In the genomic region with DNA sequence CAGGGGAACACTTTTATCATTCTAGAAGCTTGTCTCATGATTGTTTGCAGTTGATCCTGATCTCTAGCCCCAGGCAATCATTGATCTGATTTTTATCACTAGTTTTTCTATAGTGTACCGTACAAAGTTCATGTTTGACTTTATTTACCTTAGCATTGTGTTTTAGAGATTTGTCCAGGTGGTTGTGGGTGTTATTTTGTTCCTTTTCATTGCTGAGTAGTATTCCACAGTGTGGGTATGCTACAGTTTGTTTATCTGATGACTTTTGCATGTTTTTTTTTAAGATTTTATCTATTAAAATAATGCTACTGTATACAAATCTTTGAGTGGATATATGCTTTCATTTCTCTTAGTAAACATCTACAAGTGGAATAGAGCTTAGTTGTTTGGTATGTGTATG, we compare ENCODE assay signal across 34 cellular contexts. TPM values are rescaled to one million over a fixed set of nuclear protein-coding genes. Genes with fewer than 3 reads are reported as not detected.
DNase-seq lines count a peak whose midpoint lies in the region; ATAC-seq, FAIRE-seq and TF ChIP-seq lines count a peak whose summit lies in the region.
"Had no signal": no experiment of that assay in that cellular context is flagged by ENCODE, and none has a peak within 500 bp of the region (broad histone marks: within the 10 kb centered on the region; RNA-seq: fewer than 3 reads in every experiment).

No MANE protein-coding gene starts in this region.

- no peak for ATAC-seq in K562
- ATAC-seq: A549; CD8-positive, alpha-beta T cell had no signal

- no peak for DNase-seq in K562 (ENCODE audit: extremely low read depth in 1 of 4, low spot score in 3 of 4)
- DNase-seq in GM19238 (ENCODE audit: insufficient read length, low spot score): no peak
- no peak for DNase-seq in tibial nerve (ENCODE audit: low spot score in 2 of 2)
- DNase-seq: 8988T; ACHN; AML-193; BE2C; C1 segment of cervical spinal cord; Caco-2; Calu3; CD4-positive, alpha-beta memory T cell; CD4-positive, alpha-beta T cell; CD4-positive, CD25-positive, alpha-beta regulatory T cell; CD8-positive, alpha-beta memory T cell; CD8-positive, alpha-beta T cell; COR-L47; DMS 273 treated with DMSO at 0.1 percent for 48 hours; DMS153; DMS53; DMS79; DMS79 treated with DMSO at 0.1 percent for 48 hours; DND-41; EL had no signal

- no peak overlapping the region for H2AFZ ChIP-seq in K562 (ENCODE audit: low read depth, low read length)

- TF ChIP-seq CTCF in HEK293 (tag by site-specific recombination; IDR thresholded peaks at IDR 0.05) (no peak), K562 (IDR thresholded peaks at IDR 0.05 in 2 of 3, conservative IDR thresholded peaks at IDR 0.05 in 1 of 3; ENCODE audit: insufficient read depth in 2 of 3, low read depth in 1 of 3, low read length in 3 of 3) (no peak), tibial nerve (IDR thresholded peaks at IDR 0.05) (no peak)

- H3K9ac ChIP-seq in K562 (ENCODE audit: insufficient read depth in 1 of 2, low read depth in 2 of 2, low read length in 2 of 2): no peak overlapping the region
- H3K9ac ChIP-seq: BLaER1; BLaER1 treated with 17β-estradiol and CSF1 and Interleukin-3, amounts not matched to agents 10 nM and 100 nM had no signal

- H3K36me3 ChIP-seq in HEK293 (ENCODE audit: control insufficient read depth in 2 of 2, insufficient read depth in 1 of 2, low read length in 2 of 2) (peaks cover 21 to 30% of the 10 kb centered on the region in 2 experiments), K562 (ENCODE audit: control insufficient read depth, insufficient read depth, low read length) (peaks cover 77% of the 10 kb centered on the region), tibial nerve (peaks cover 0 to 46% (median 3%) of the 10 kb centered on the region in 3 donors)

- peaks cover 33% of the 10 kb centered on the region for H3K79me2 ChIP-seq in K562 (ENCODE audit: control insufficient read depth, insufficient read depth, low read length)

- H3K9me3 ChIP-seq in HEK293 (ENCODE audit: control insufficient read depth, insufficient read depth, low read depth, low read length) (no peaks in the 10 kb centered on the region), K562 (replicated peaks; ENCODE audit: control insufficient read depth, insufficient read depth, low read depth, low read length) (no peaks in the 10 kb centered on the region), tibial nerve (no peaks in the 10 kb centered on the region)
- H3K9me3 ChIP-seq: A549, BE2C, BLaER1, Caco-2 had no signal

- H3K4me1 ChIP-seq in HEK293 (ENCODE audit: control insufficient read depth, insufficient read depth, low read length) (peaks cover 8% of the 10 kb centered on the region; the same call in 1 of the 2 replicates), K562 (replicated peaks in 1 of 2; ENCODE audit: control insufficient read depth in 2 of 2, insufficient read depth in 2 of 2, low read length in 2 of 2) (no peaks in the 10 kb centered on the region), tibial nerve (no peaks in the 10 kb centered on the region)
- H3K4me1 ChIP-seq: A549; BLaER1; BLaER1 treated with 17β-estradiol and CSF1 and Interleukin-3, amounts not matched to agents 10 nM and 100 nM; Caco-2 had no signal

- H4K20me1 ChIP-seq in K562 (replicated peaks; ENCODE audit: control insufficient read depth, insufficient read depth, low read length): no peaks in the 10 kb centered on the region

- no TSS peak for BruUV-seq in K562 (replicated peaks; lab: Mats Ljungman, UMichigan)

- H3K4me2 ChIP-seq in K562 (ENCODE audit: insufficient read depth, low read length): no peak overlapping the region
- H3K4me2 ChIP-seq: A549; BLaER1; BLaER1 treated with 17β-estradiol and CSF1 and Interleukin-3, amounts not matched to agents 10 nM and 100 nM had no signal

- H3K27ac ChIP-seq in HEK293 (ENCODE audit: extremely low read depth, low read depth, low read length) (no peak overlapping the region), K562 (ENCODE audit: extremely low read depth, low read depth, low read length) (no peak overlapping the region), tibial nerve (no peak overlapping the region)
- H3K27ac ChIP-seq: 22Rv1; A549; BLaER1; BLaER1 treated with 17β-estradiol and CSF1 and Interleukin-3, amounts not matched to agents 10 nM and 100 nM; C4-2B had no signal

- no peaks in the 10 kb centered on the region for H3K9me1 ChIP-seq in K562 (ENCODE audit: control insufficient read depth, insufficient read depth, low read length)

- no peak for FAIRE-seq in K562 (lab: Jason Lieb, UNC)
- FAIRE-seq: A204.1, A549, D721Med had no signal

- TF ChIP-seq EP300 in K562 (IDR thresholded peaks at IDR 0.05; ENCODE audit: low read length) (no peak), tibial nerve (IDR thresholded peaks at IDR 0.05) (no peak)

- H3K4me3 ChIP-seq in HEK293 (ENCODE audit: low read depth, low read length): no peak overlapping the region
- no peak overlapping the region for H3K4me3 ChIP-seq in K562
- no peak overlapping the region for H3K4me3 ChIP-seq in tibial nerve
- H3K4me3 ChIP-seq: A549; BLaER1; BLaER1 treated with 17β-estradiol and CSF1 and Interleukin-3, amounts not matched to agents 10 nM and 100 nM had no signal

- 95% methylated on average over 1 of the region's 1 CpG for WGBS in K562 (ENCODE audit: insufficient coverage, low coverage, missing lambda C conversion rate)
- WGBS in tibial nerve, 2 donors: 94 to 100% methylated on average over 1 of the region's 1 CpG

- CTCF ChIA-PET in HEK293 (lab: Yijun Ruan, JAX): interaction anchor here (0.6 to 2.0 kb wide), 3 partner anchors 23 to 514 kb away, joined by 3 to 8 read pairs (median 3); no protein-coding TSS in a partner anchor
- CTCF ChIA-PET in K562 (lab: Yijun Ruan, JAX; ENCODE audit: low intra/inter-chr PET ratio): no interaction called here

- TF ChIP-seq POLR2A in K562 (conservative IDR thresholded peaks at IDR 0.05) (no peak), tibial nerve (IDR thresholded peaks at IDR 0.05) (no peak)

- intact Hi-C loops in K562 (cut with micrococcal nuclease): no loop called here

- H3K27me3 ChIP-seq in K562 (ENCODE audit: control insufficient read depth in 2 of 2, insufficient read depth in 2 of 2, low read length in 2 of 2) (no peaks in the 10 kb centered on the region), tibial nerve (no peaks in the 10 kb centered on the region)
- H3K27me3 ChIP-seq: BE2C; BLaER1; BLaER1 treated with 17β-estradiol and CSF1 and Interleukin-3, amounts not matched to agents 10 nM and 100 nM had no signal

- POLR2A ChIA-PET in HEK293 (lab: Yijun Ruan, JAX) (no interaction called here), K562 (lab: Yijun Ruan, JAX) (interaction anchor here (0.6 kb wide), 1 partner anchor 20 kb away, joined by 3 read pairs; no protein-coding TSS in a partner anchor)

- in situ Hi-C loops in K562 (cut with MboI): no loop called here

- no peak for TF ChIP-seq RAD21 in K562 (CRISPR knock-in tag; conservative IDR thresholded peaks at IDR 0.05 in 1 of 2, IDR thresholded peaks at IDR 0.05 in 1 of 2)

TF ChIP-seq in HEK293, 187 proteins besides CTCF, POLR2A, EP300 and RAD21 (continues in another document):
- no peak for TF ChIP-seq ZNF114 (tag by site-specific recombination; IDR thresholded peaks at IDR 0.05)
- TF ChIP-seq ZNF146 (tag by site-specific recombination; IDR thresholded peaks at IDR 0.05): peak; percentile 99

TF ChIP-seq in K562, 482 proteins besides CTCF, POLR2A, EP300 and RAD21 (continues in another document):
- TF ChIP-seq BCOR (IDR thresholded peaks at IDR 0.05): peak; percentile 61; the same call in 1 of the 2 replicates
- TF ChIP-seq ZNF174 (CRISPR knock-in tag; IDR thresholded peaks at IDR 0.05): no peak
- peak; percentile 96 for TF ChIP-seq ZNF146 (CRISPR knock-in tag; IDR thresholded peaks at IDR 0.05; ENCODE audit: unreplicated experiment)
- TF ChIP-seq CBFA2T3 (IDR thresholded peaks at IDR 0.05): no peak

RNA-seq across cellular contexts. Expression of gene ZNF131, which starts 26.2 kb away (rescaled TPM):
- 95.8 and 263 TPM in 2 replicates for total RNA-seq in K562 (2011; cell fraction: chromatin; rRNA removed; ENCODE audit: low replicate concordance)
- total RNA-seq in K562 (2011; cell fraction: nucleolus; rRNA removed): 66.7 and 82.6 TPM in 2 replicates
- 118 and 141 TPM in 2 replicates for total RNA-seq in K562 (2011; cell fraction: nucleoplasm; rRNA removed)
- total RNA-seq in K562 (2014; rRNA removed) (40.8 and 51.1 TPM in 2 replicates), K562 (2014; rRNA removed; fragmentation: Illumina TruSeq; extraction: Trizol) (81.9 and 86.7 TPM in 2 replicates), K562 (2015; rRNA removed; fragmentation: Illumina TruSeq; extraction: Trizol) (81.7 and 87.0 TPM in 2 replicates), K562 (2021) (46.6 and 48.1 TPM in 2 replicates), tibial nerve (10 to 100 TPM; 31.6 to 43.5 (median 33.3) TPM)
- polyA plus RNA-seq in K562 (2011; rRNA removed) (63.3 and 73.0 TPM in 2 replicates), K562 (2014; fragmentation: Illumina TruSeq; extraction: Trizol) (55.8 and 71.9 TPM in 2 replicates), K562 (2014; fragmentation: Nextera tagmentation; extraction: Ambion mirVana) (10 to 100 TPM; 28.5 to 31.7 TPM), K562 (2014; rRNA removed) (51.6 and 55.4 TPM in 2 replicates)
- polyA plus RNA-seq in K562 (2011; cell fraction: cytosol; rRNA removed): 15.7 and 23.6 TPM in 2 replicates
- 53.2 and 74.4 TPM in 2 replicates for polyA plus RNA-seq in K562 (2011; cell fraction: nucleus; rRNA removed)
- polyA plus RNA-seq in K562 (2012): 35.1 and 36.8 TPM in 2 replicates
- polyA minus RNA-seq in K562 (2011; rRNA and poly(A)+ RNA removed): 108 and 125 TPM in 2 replicates
- polyA minus RNA-seq in K562 (2011; cell fraction: cytosol; rRNA and poly(A)+ RNA removed): 21.7 and 31.6 TPM in 2 replicates
- polyA minus RNA-seq in K562 (2011; cell fraction: nucleus; rRNA and poly(A)+ RNA removed): 52.1 and 77.9 TPM in 2 replicates

RNA-seq across cellular contexts. Expression of gene NIM1K, which starts 45.1 kb away (rescaled TPM):
- total RNA-seq in K562 (2011; cell fraction: chromatin; rRNA removed; ENCODE audit: low replicate concordance): 0.12 and 0.14 TPM in 2 replicates
- not detected in 2 replicates for total RNA-seq in K562 (2011; cell fraction: nucleolus; rRNA removed)
- total RNA-seq in K562 (2011; cell fraction: nucleoplasm; rRNA removed): not detected in 2 replicates
- total RNA-seq in K562 (2014; rRNA removed) (0.04 TPM in 1 of 2 replicates, not detected in the other), K562 (2014; rRNA removed; fragmentation: Illumina TruSeq; extraction: Trizol) (not detected in 2 replicates), K562 (2015; rRNA removed; fragmentation: Illumina TruSeq; extraction: Trizol) (0.07 and 0.08 TPM in 2 replicates), K562 (2021) (0.13 and 0.31 TPM in 2 replicates), tibial nerve (1 to 10 TPM; 2.0 to 4.8 (median 3.6) TPM)
- polyA plus RNA-seq in K562 (2011; rRNA removed) (0.04 TPM in 1 of 2 replicates, not detected in the other), K562 (2014; fragmentation: Illumina TruSeq; extraction: Trizol) (0.04 and 0.09 TPM in 2 replicates), K562 (2014; fragmentation: Nextera tagmentation; extraction: Ambion mirVana) (under 1 TPM in 1 of 2 experiments, not detected in 1; 0.03 TPM), K562 (2014; rRNA removed) (0.34 TPM in 1 of 2 replicates, not detected in the other)
- 0.03 TPM in 1 of 2 replicates, not detected in the other for polyA plus RNA-seq in K562 (2011; cell fraction: cytosol; rRNA removed)
- polyA plus RNA-seq in K562 (2011; cell fraction: nucleus; rRNA removed): 0.06 and 0.13 TPM in 2 replicates
- polyA plus RNA-seq in K562 (2012): 0.08 TPM in 2 replicates
- polyA minus RNA-seq in K562 (2011; rRNA and poly(A)+ RNA removed): 0.09 and 0.21 TPM in 2 replicates
- not detected in 2 replicates for polyA minus RNA-seq in K562 (2011; cell fraction: cytosol; rRNA and poly(A)+ RNA removed)
- 0.13 TPM in 1 of 2 replicates, not detected in the other for polyA minus RNA-seq in K562 (2011; cell fraction: nucleus; rRNA and poly(A)+ RNA removed)
- total RNA-seq: A172, Caco-2, Daoy had no signal
- polyA plus RNA-seq: CD14-positive monocyte had no signal

Comparison
In these comparisons a context has a peak if more than half of its experiments do, and no peak if none do; other contexts are left out.
1. Of the 44 proteins assayed by ChIP-seq in both K562 and HEK293: peak only in K562: none; only in HEK293: none; in both: ZNF146; in neither: 43.